8 cellular contexts compared by ENCODE assay signal in genomic region chr5:114458726-114459125, GRCh38.
"Had no signal": no experiment of that assay in that cellular context is flagged by ENCODE, and none has a peak within 500 bp of the region (broad histone marks: within the 10 kb centered on the region; RNA-seq: fewer than 3 reads in every experiment).

No MANE protein-coding gene starts in this region.

- H3K4me2 ChIP-seq: KMS-11 had no signal

- H3K9ac ChIP-seq: KMS-11 had no signal

- H3K4me3 Mint-ChIP-seq: IgD-negative memory B cell had no signal

- H3K36me3 Mint-ChIP-seq: IgD-negative memory B cell had no signal

- H3K27ac ChIP-seq: HL-60, KMS-11 had no signal

- H3K27ac Mint-ChIP-seq: IgD-negative memory B cell had no signal

- H3K9me3 Mint-ChIP-seq: IgD-negative memory B cell had no signal

- H3K4me3 ChIP-seq: K562 had no signal

- DNase-seq: IMR-90, KBM-7, KG1 had no signal

- ATAC-seq: HepG2, K562 had no signal
